In genomic region chr1:2628191-2628932, GRCh38 we compare ENCODE assay signal across 17 cellular contexts. TPM values are rescaled to one million over a fixed set of nuclear protein-coding genes. Genes with fewer than 3 reads are reported as not detected.
A peak's percentile ranks its signal among the peaks of the same experiment; 100 is the strongest.
DNase-seq lines count a peak whose midpoint lies in the region; ATAC-seq and TF ChIP-seq lines count a peak whose summit lies in the region.
"Had no signal": no experiment of that assay in that cellular context is flagged by ENCODE, and none has a peak within 500 bp of the region (broad histone marks: within the 10 kb centered on the region; RNA-seq: fewer than 3 reads in every experiment).

No MANE protein-coding gene starts in this region.

- no peak overlapping the region for H3K23ac ChIP-seq in H9 (ENCODE audit: insufficient read length, low read depth, low read length)

- no peak overlapping the region for H3K18ac ChIP-seq in H9 (ENCODE audit: insufficient read length, low read depth, low read length)

- peaks cover 14 to 30% of the 10 kb centered on the region in 2 experiments for H3K4me1 Mint-ChIP-seq in H9

- peaks cover 3% of the 10 kb centered on the region for H3K23me2 ChIP-seq in H9 (ENCODE audit: insufficient read length, low read depth, low read length, poor library complexity, severe bottlenecking)

- H3K36me3 ChIP-seq in osteoblast (ENCODE audit: insufficient read depth, low read length): no peaks in the 10 kb centered on the region
- H3K36me3 ChIP-seq: colonic mucosa had no signal

- H3K27me3 Mint-ChIP-seq in H9 (ENCODE audit: low read depth): peaks cover 82% of the 10 kb centered on the region

- no peak overlapping the region for H3T11ph ChIP-seq in H9 (ENCODE audit: low read length)

- H4K20me1 ChIP-seq in H9 (ENCODE audit: control insufficient read depth, insufficient read depth, insufficient read length): peaks cover 2% of the 10 kb centered on the region
- H4K20me1 ChIP-seq in osteoblast (ENCODE audit: insufficient read depth, low read length): no peaks in the 10 kb centered on the region

- DNase-seq in activated CD8-positive, alpha-beta memory T cell treated with anti-CD3 and anti-CD28 coated beads, Interleukin-2, amount 50 U/mL, for 4 hours: peak; percentile 15
- no peak for DNase-seq in activated CD8-positive, alpha-beta memory T cell treated with anti-CD3 and anti-CD28 coated beads for 24 hours
- DNase-seq in H9: no peak
- DNase-seq in foreskin keratinocyte: no peak
- DNase-seq in osteoblast (ENCODE audit: insufficient read length, low spot score, missing footprints): peak; percentile 46
- no peak for DNase-seq in NCI-H187 treated with DMSO at 0.1 percent for 48 hours (lab: John Stamatoyannopoulos, UW)
- no peak for DNase-seq in NCI-H526 (lab: John Stamatoyannopoulos, UW)
- DNase-seq: activated gamma-delta T cell treated with Interleukin-2 at 50 U/mL for 16 hours, colonic mucosa, DND-41, NCI-H2171, NCI-H774, small intestine, SW 1271 had no signal

- no peak overlapping the region for H2BK15ac ChIP-seq in H9 (ENCODE audit: low read depth, low read length)

- no peak overlapping the region for H3K4ac ChIP-seq in H9 (ENCODE audit: low read depth, low read length)

- no peaks in the 10 kb centered on the region for H3K9me3 ChIP-seq in H9 (ENCODE audit: control insufficient read depth, low read depth, low read length)
- H3K9me3 ChIP-seq in osteoblast (ENCODE audit: low read depth, low read length): no peaks in the 10 kb centered on the region
- H3K9me3 ChIP-seq: colonic mucosa had no signal

- H2AFZ ChIP-seq in H9 (ENCODE audit: low read length): no peak overlapping the region
- H2AFZ ChIP-seq in osteoblast (ENCODE audit: low read length): no peak overlapping the region

- no peak overlapping the region for H2BK20ac ChIP-seq in H9 (ENCODE audit: low read depth, low read length, poor library complexity, severe bottlenecking)

- no peak overlapping the region for H4K8ac ChIP-seq in H9 (replicated peaks; ENCODE audit: insufficient read length, low read depth, low read length)

- TF ChIP-seq CTCF in H9 (conservative IDR thresholded peaks at IDR 0.05) (no peak), foreskin keratinocyte (conservative IDR thresholded peaks at IDR 0.05) (no peak), osteoblast (IDR thresholded peaks at IDR 0.05; ENCODE audit: extremely low read depth, low read depth, low read length) (no peak)

- H3K36me3 Mint-ChIP-seq in H9 (ENCODE audit: insufficient read depth in 1 of 3, low read depth in 3 of 3): peaks cover 0 to 10% (median 7%) of the 10 kb centered on the region in 3 experiments; a peak in 5 of 7 replicates

- no peaks in the 10 kb centered on the region for H3K79me1 ChIP-seq in H9 (ENCODE audit: insufficient read depth, low read depth, low read length, poor library complexity, severe bottlenecking)

- peak overlapping the region in 1 of 2 experiments; percentile 66; a peak in 2 of 5 replicates for H3K4me3 Mint-ChIP-seq in H9

- H2BK12ac ChIP-seq in H9 (ENCODE audit: insufficient read length, low read depth, low read length): no peak overlapping the region

- no peak overlapping the region for H4K5ac ChIP-seq in H9 (ENCODE audit: insufficient read length, low read depth, low read length)

- ATAC-seq in foreskin keratinocyte (peak; percentile 9), HG03108 (IDR thresholded peaks at IDR 0.05; ENCODE audit: unreplicated experiment) (no peak)

- H2BK120ac ChIP-seq in H9 (ENCODE audit: low read depth, low read length, poor library complexity, severe bottlenecking): no peak overlapping the region

- H3K9ac ChIP-seq in H9 (ENCODE audit: extremely low read depth, insufficient read length, low read length): no peak overlapping the region

- H3K56ac ChIP-seq in H9 (ENCODE audit: insufficient read length, low read depth, low read length): no peak overlapping the region

- H3K14ac ChIP-seq in H9 (ENCODE audit: insufficient read depth, low read length): no peak overlapping the region

- no peak overlapping the region for H3K4me3 ChIP-seq in osteoblast (ENCODE audit: insufficient read depth, low read length)
- H3K4me3 ChIP-seq: colonic mucosa had no signal

- no peak overlapping the region for H4K91ac ChIP-seq in H9 (ENCODE audit: insufficient read length, low read depth, low read length)

- H3K27me3 ChIP-seq in H9 (ENCODE audit: insufficient read depth, low read length): peaks cover 22% of the 10 kb centered on the region; the same call in 1 of the 2 replicates
- peaks cover 40% of the 10 kb centered on the region for H3K27me3 ChIP-seq in foreskin keratinocyte
- peaks cover 24% of the 10 kb centered on the region for H3K27me3 ChIP-seq in osteoblast (ENCODE audit: insufficient read depth, low read length)

- no peak overlapping the region for H2BK5ac ChIP-seq in H9 (ENCODE audit: insufficient read length, low read length)

- H3K27ac ChIP-seq in H9 (ENCODE audit: insufficient read length, low read depth, low read length): no peak overlapping the region
- no peak overlapping the region for H3K27ac ChIP-seq in foreskin keratinocyte
- no peak overlapping the region for H3K27ac ChIP-seq in osteoblast (ENCODE audit: low read depth, low read length)
- H3K27ac ChIP-seq: colonic mucosa had no signal

- H3K4me2 ChIP-seq in H9 (ENCODE audit: insufficient read depth, insufficient read length, low read length) (peak overlapping the region; percentile 18), osteoblast (ENCODE audit: insufficient read depth, low read length) (no peak overlapping the region)

- H3K27ac Mint-ChIP-seq in H9: no peak overlapping the region

- peaks cover 10 to 13% of the 10 kb centered on the region in 2 experiments; a peak in 4 of 5 replicates for H3K9me3 Mint-ChIP-seq in H9

- H2AK5ac ChIP-seq in H9 (ENCODE audit: insufficient read length, low read length): no peak overlapping the region

- no CpG with 5 or more reads among the region's 46 CpGs for WGBS in H9 (ENCODE audit: extremely low coverage, insufficient read length, low lambda C conversion rate)

- H3K79me2 ChIP-seq in H9 (ENCODE audit: insufficient read depth, low read length) (no peaks in the 10 kb centered on the region), osteoblast (ENCODE audit: insufficient read depth, low read length) (no peaks in the 10 kb centered on the region)

- H3K4me1 ChIP-seq in H9 (ENCODE audit: insufficient read depth, low read length) (no peaks in the 10 kb centered on the region), foreskin keratinocyte (no peaks in the 10 kb centered on the region), osteoblast (ENCODE audit: insufficient read depth, low read length) (no peaks in the 10 kb centered on the region)
- H3K4me1 ChIP-seq: colonic mucosa had no signal

RNA-seq across cellular contexts. Expression of gene MMEL1, which starts 4.5 kb away (rescaled TPM):
- total RNA-seq in H9 (2021) (0.42 and 0.59 TPM in 2 replicates), foreskin keratinocyte (0.20 TPM in 1 of 2 replicates, not detected in the other), osteoblast (under 0.01 TPM in 1 of 2 replicates, not detected in the other)
- polyA plus RNA-seq in foreskin keratinocyte: 0.29 and 0.56 TPM in 2 replicates
- total RNA-seq: A673, LHCN-M2 had no signal

RNA-seq across cellular contexts. Expression of gene PRXL2B, which starts 41.8 kb away (rescaled TPM):
- 40.7 and 49.6 TPM in 2 replicates for total RNA-seq in H9 (2021)
- total RNA-seq in foreskin keratinocyte: 22.4 and 25.2 TPM in 2 replicates
- polyA plus RNA-seq in foreskin keratinocyte: 24.6 and 26.4 TPM in 2 replicates
- 8.0 and 9.4 TPM in 2 replicates for total RNA-seq in osteoblast

Comparison
In these comparisons a context has a peak if more than half of its experiments do, and no peak if none do; other contexts are left out.
1. DNase-seq: peak in activated CD8-positive, alpha-beta memory T cell treated with anti-CD3 and anti-CD28 coated beads, Interleukin-2, amount 50 U/mL, for 4 hours (single experiment) and osteoblast (single experiment); none in activated CD8-positive, alpha-beta memory T cell treated with anti-CD3 and anti-CD28 coated beads for 24 hours (single experiment), H9 (single experiment), foreskin keratinocyte (0 of 2), NCI-H187 treated with DMSO at 0.1 percent for 48 hours (single experiment) and NCI-H526 (0 of 2).